8 cellular contexts compared by ENCODE assay signal in the genomic region with DNA sequence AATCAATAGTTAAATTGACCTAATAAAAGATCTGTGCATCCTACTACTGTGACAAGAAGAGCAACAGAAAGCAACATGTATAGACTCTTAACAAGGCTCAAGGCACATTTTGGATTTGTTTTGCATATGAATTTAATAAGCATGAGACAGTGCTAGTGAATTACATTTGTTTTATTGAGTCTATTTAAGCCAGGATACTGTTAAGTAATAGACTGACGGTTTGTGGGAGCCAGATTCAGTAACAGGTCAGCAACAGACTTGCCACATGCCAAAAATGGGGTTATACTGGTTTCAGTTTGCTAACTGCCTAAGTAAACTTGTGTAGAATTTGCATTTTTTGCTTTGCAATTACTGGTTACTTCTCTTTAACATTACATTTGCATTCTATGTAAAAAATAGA. TPM values are rescaled to one million over a fixed set of nuclear protein-coding genes. Genes with fewer than 3 reads are reported as not detected.
DNase-seq lines count a peak whose midpoint lies in the region; ATAC-seq and TF ChIP-seq lines count a peak whose summit lies in the region.

No MANE protein-coding gene starts in this region.

- peak overlapping the region; percentile 54 for H3K27ac ChIP-seq in BLaER1
- H3K27ac ChIP-seq in HL-60 (replicated peaks) = peak overlapping the region; percentile 81
- no peak overlapping the region for H3K27ac ChIP-seq in mammary epithelial cell (ENCODE audit: insufficient read depth, low read depth, low read length)

- TF ChIP-seq CTCF in HL-60 (IDR thresholded peaks at IDR 0.05; ENCODE audit: insufficient read depth, low read length) (no peak), mammary epithelial cell (conservative IDR thresholded peaks at IDR 0.05 in 1 of 2, IDR thresholded peaks at IDR 0.05 in 1 of 2; ENCODE audit: extremely low read depth in 1 of 2, insufficient read depth in 1 of 2, low read depth in 1 of 2, low read length in 2 of 2) (no peak)

- intact Hi-C loops in mammary epithelial cell (cut with micrococcal nuclease) = no loop called here

- DNase-seq in HL-60 (ENCODE audit: low read depth in 1 of 2, low spot score in 1 of 2) (peak; percentile 56 to 67), erythroblast (lab: John Stamatoyannopoulos, UW) (peak; percentile 17 to 50), NCI-H2107 (lab: John Stamatoyannopoulos, UW) (no peak), DMS53 treated with DMSO at 0.1 percent for 48 hours (lab: John Stamatoyannopoulos, UW; ENCODE audit: unreplicated experiment) (no peak), mammary epithelial cell (no peak), activated gamma-delta T cell treated with Interleukin-2 at 50 U/mL for 16 hours (no peak)

- in situ Hi-C loops in mammary epithelial cell (cut with MboI; ENCODE audit: low sequenced_read_pairs in 2 of 2) = no loop called here

- H3K4me3 ChIP-seq in BLaER1 (no peak overlapping the region), HL-60 (replicated peaks; ENCODE audit: insufficient read depth, low read length) (no peak overlapping the region), mammary epithelial cell (replicated peaks in 1 of 3; ENCODE audit: insufficient read depth in 1 of 3, low read depth in 2 of 3, low read length in 3 of 3) (no peak overlapping the region)

- H3K9ac ChIP-seq in BLaER1 (no peak overlapping the region), mammary epithelial cell (ENCODE audit: insufficient read depth, low read length) (no peak overlapping the region)

- peaks cover 85% of the 10 kb centered on the region for H3K79me2 ChIP-seq in mammary epithelial cell (ENCODE audit: insufficient read depth, low read length)

- peak overlapping the region; percentile 54 for H3K4me2 ChIP-seq in BLaER1
- H3K4me2 ChIP-seq in mammary epithelial cell (ENCODE audit: insufficient read depth, low read depth, low read length) = no peak overlapping the region

- BruUV-seq in mammary epithelial cell (replicated peaks; lab: Mats Ljungman, UMichigan) = no TSS peak

- no peak overlapping the region for H2AFZ ChIP-seq in mammary epithelial cell (ENCODE audit: low read depth, low read length)

- H3K9me3 ChIP-seq in BLaER1 (peaks cover 11% of the 10 kb centered on the region; the same call in 1 of the 2 replicates), mammary epithelial cell (replicated peaks; ENCODE audit: insufficient read depth, low read length) (no peaks in the 10 kb centered on the region)

- H3K36me3 ChIP-seq in BLaER1 (peaks cover 16% of the 10 kb centered on the region; the same call in 1 of the 2 replicates), mammary epithelial cell (ENCODE audit: insufficient read depth, low read length) (peaks cover 2% of the 10 kb centered on the region)

- CTCF ChIA-PET in mammary epithelial cell (lab: Charles Lee; ENCODE audit: low non-redundant PET) = no interaction called here

- dilution Hi-C loops in mammary epithelial cell (cut with HindIII; ENCODE audit: low sequenced_read_pairs) = no loop called here

- 55% methylated on average over 1 of the region's 1 CpG for WGBS in mammary epithelial cell (ENCODE audit: low coverage, missing lambda C conversion rate)

- peaks cover 53% of the 10 kb centered on the region for H3K4me1 ChIP-seq in BLaER1
- no peaks in the 10 kb centered on the region for H3K4me1 ChIP-seq in mammary epithelial cell (ENCODE audit: insufficient read depth, low read length)

- TF ChIP-seq POLR2A in erythroblast (IDR thresholded peaks at IDR 0.05; ENCODE audit: low read length) = no peak

- H3K27me3 ChIP-seq in BLaER1 = no peaks in the 10 kb centered on the region
- no peaks in the 10 kb centered on the region for H3K27me3 ChIP-seq in HL-60 (ENCODE audit: insufficient read depth, poor library complexity, severe bottlenecking)
- no peaks in the 10 kb centered on the region for H3K27me3 ChIP-seq in mammary epithelial cell (ENCODE audit: insufficient read depth, low read length)

- ATAC-seq in GM19468 (IDR thresholded peaks at IDR 0.05; ENCODE audit: extremely low read depth, unreplicated experiment) = peak; percentile 62

- H4K20me1 ChIP-seq in BLaER1 = peaks cover 20% of the 10 kb centered on the region; the same call in 1 of the 2 replicates
- no peaks in the 10 kb centered on the region for H4K20me1 ChIP-seq in mammary epithelial cell (ENCODE audit: insufficient read depth, low read length)

RNA-seq across cellular contexts. Expression of a gene that starts 54.0 kb away (rescaled TPM):
- 100 to 1,000 TPM; 107 to 188 TPM for total RNA-seq in mammary epithelial cell
- polyA plus RNA-seq in mammary epithelial cell = 69.5 TPM
- 363 TPM for polyA minus RNA-seq in mammary epithelial cell

Comparison
In these comparisons a context has a peak if more than half of its experiments do, and no peak if none do; other contexts are left out.
1. DNase-seq: peak in HL-60 (2 of 2) and erythroblast (2 of 2); none in NCI-H2107 (single experiment), DMS53 treated with DMSO at 0.1 percent for 48 hours (single experiment), mammary epithelial cell (single experiment) and activated gamma-delta T cell treated with Interleukin-2 at 50 U/mL for 16 hours (single experiment).